In genomic region chr17:7650509-7651096, GRCh38 we compare ENCODE assay signal across 8 cellular contexts.
DNase-seq lines count a peak whose midpoint lies in the region; ATAC-seq, FAIRE-seq and TF ChIP-seq lines count a peak whose summit lies in the region.

TSS of gene ATP1B2 (plus strand) at chr17:7650926. CDS start at chr17:7651519, 593 bp downstream.

- DNase-seq in GM06990 (ENCODE audit: extremely low read depth, insufficient read length) (peak; percentile 63), NCI-H146 (lab: John Stamatoyannopoulos, UW) (peak; percentile 93), cerebellar nuclear complex (lab: John Stamatoyannopoulos, UW) (peak; percentile 74 to 79), left kidney (ENCODE audit: low read depth, low spot score) (peak; percentile 93), RCC 7860 (ENCODE audit: low spot score) (no peak)
- DNase-seq in activated CD4-positive, alpha-beta T cell treated with anti-CD3 and anti-CD28 coated beads for 4 hours = peak; percentile 73 to 79
- DNase-seq in stimulated activated CD4-positive, alpha-beta T cell treated with anti-CD3 and anti-CD28 coated beads, Interleukin-1b, Interleukin-23, amount 100 ng/mL, for 4 hours (ENCODE audit: low read depth in 2 of 2) = peak; percentile 63 to 71

- H3K36me3 ChIP-seq in GM06990 (ENCODE audit: control insufficient read depth, insufficient read depth, low read length) = no peaks in the 10 kb centered on the region

- H3K4me3 ChIP-seq in GM06990 (replicated peaks; ENCODE audit: low read depth, low read length) = peak within 1 kb of the TSS; percentile 37

- peaks cover 3% of the 10 kb centered on the region; the same call in 1 of the 2 replicates for H3K27me3 ChIP-seq in GM06990 (replicated peaks; ENCODE audit: control insufficient read depth, insufficient read depth, low read length)

- FAIRE-seq in RCC 7860 (lab: Jason Lieb, UNC) = no peak

- no peak for TF ChIP-seq CTCF in GM06990 (IDR thresholded peaks at IDR 0.05; ENCODE audit: insufficient read depth, low read length, poor library complexity, severe bottlenecking)

- ATAC-seq in HG02970 (IDR thresholded peaks at IDR 0.05; ENCODE audit: low FRiP score, unreplicated experiment) = no peak
